9 cellular contexts compared by ENCODE assay signal in genomic region chr2:241063587-241063986, GRCh38. TPM values are rescaled to one million over a fixed set of nuclear protein-coding genes. Genes with fewer than 3 reads are reported as not detected.
DNase-seq lines count a peak whose midpoint lies in the region; ATAC-seq and TF ChIP-seq lines count a peak whose summit lies in the region.
"Had no signal": no experiment of that assay in that cellular context is flagged by ENCODE, and none has a peak within 500 bp of the region (broad histone marks: within the 10 kb centered on the region; RNA-seq: fewer than 3 reads in every experiment).

No MANE protein-coding gene starts in this region.

- H3K79me2 ChIP-seq in PC-9 (ENCODE audit: low read depth): no peaks in the 10 kb centered on the region

- H3K27ac ChIP-seq in PC-9 (no peak overlapping the region), left ventricle myocardium inferior (replicated peaks) (no peak overlapping the region), gastrocnemius medialis (no peak overlapping the region)
- H3K27ac ChIP-seq: gastroesophageal sphincter had no signal

- CTCF ChIA-PET in GM10248 (lab: Yijun Ruan, JAX) (no interaction called here), PC-9 (lab: Charles Lee) (interaction anchor here (0.7 to 1.2 kb wide), 3 partner anchors 15 to 80 kb away, joined by 6 to 9 read pairs (median 7); no protein-coding TSS in a partner anchor)

- no peak for DNase-seq in GM10248 (ENCODE audit: extremely low spot score)
- no peak for DNase-seq in PC-9
- no peak for DNase-seq in left ventricle myocardium inferior
- no peak for DNase-seq in progenitor cell of endocrine pancreas (ENCODE audit: low spot score, unreplicated experiment)
- DNase-seq in gastrocnemius medialis: no peak
- no peak for DNase-seq in UCSD-AML1 (lab: John Stamatoyannopoulos, UW; ENCODE audit: unreplicated experiment)

- no peak for TF ChIP-seq POLR2A in gastrocnemius medialis (IDR thresholded peaks at IDR 0.05)

- no TSS peak for BruUV-seq in PC-9 (replicated peaks; lab: Mats Ljungman, UMichigan)

- no peaks in the 10 kb centered on the region for H3K36me3 Mint-ChIP-seq in progenitor cell of endocrine pancreas (ENCODE audit: insufficient read depth)

- no peaks in the 10 kb centered on the region for H3K9me2 ChIP-seq in PC-9 (ENCODE audit: insufficient read depth)

- H3K4me1 Mint-ChIP-seq in progenitor cell of endocrine pancreas (ENCODE audit: low read depth): no peaks in the 10 kb centered on the region

- H3K4me3 Mint-ChIP-seq in progenitor cell of endocrine pancreas (ENCODE audit: low read depth): peak overlapping the region; percentile 52

- H2AFZ ChIP-seq in PC-9: peak overlapping the region; percentile 53; the same call in 1 of the 2 replicates

- no peaks in the 10 kb centered on the region for H4K20me1 ChIP-seq in PC-9 (ENCODE audit: insufficient read depth)

- peak overlapping the region; percentile 74 for H3K4me2 ChIP-seq in PC-9

- H3K9me3 Mint-ChIP-seq in progenitor cell of endocrine pancreas (ENCODE audit: low read depth): no peaks in the 10 kb centered on the region
- H3K9me3 Mint-ChIP-seq: activated CD4-positive, alpha-beta T cell treated with anti-CD3 and anti-CD28 coated beads, Interleukin-2, amount 10 ng/mL, durations not matched to agents 24 days and 14 days had no signal

- H3K4me1 ChIP-seq in PC-9 (replicated peaks; ENCODE audit: insufficient read depth) (peaks cover 7% of the 10 kb centered on the region), left ventricle myocardium inferior (peaks cover 11% of the 10 kb centered on the region), gastrocnemius medialis (no peaks in the 10 kb centered on the region)

- H3K36me3 ChIP-seq in PC-9 (ENCODE audit: low read depth): no peaks in the 10 kb centered on the region
- peaks cover 14% of the 10 kb centered on the region for H3K36me3 ChIP-seq in left ventricle myocardium inferior
- H3K36me3 ChIP-seq in gastrocnemius medialis: peaks cover 0 to 32% of the 10 kb centered on the region in 2 donors

- intact Hi-C loops in PC-9 (cut with micrococcal nuclease; ENCODE audit: unreplicated experiment) (loop anchor here (1.0 to 5.0 kb wide), 2 partner anchors 66 to 212 kb away; partner anchors contain the start of gene SNED1), left ventricle myocardium inferior (cut with micrococcal nuclease) (no loop called here), gastrocnemius medialis (cut with DNase I; ENCODE audit: low total_unique reads) (no loop called here)

- H3K27ac Mint-ChIP-seq in progenitor cell of endocrine pancreas: no peak overlapping the region
- H3K27ac Mint-ChIP-seq: activated CD4-positive, alpha-beta T cell treated with anti-CD3 and anti-CD28 coated beads, Interleukin-2, amount 10 ng/mL, durations not matched to agents 24 days and 14 days had no signal

- H3F3A ChIP-seq in PC-9 (ENCODE audit: insufficient read depth, low read depth): peaks cover 11% of the 10 kb centered on the region; the same call in 1 of the 2 replicates

- in situ Hi-C loops in gastrocnemius medialis (cut with MboI; ENCODE audit: low sequenced_read_pairs in 4 of 4): no loop called here

- peaks cover 13% of the 10 kb centered on the region for H3K27me3 Mint-ChIP-seq in progenitor cell of endocrine pancreas
- H3K27me3 Mint-ChIP-seq: activated CD4-positive, alpha-beta T cell treated with anti-CD3 and anti-CD28 coated beads, Interleukin-2, amount 10 ng/mL, durations not matched to agents 24 days and 14 days had no signal

- POLR2A ChIA-PET in GM10248 (lab: Yijun Ruan, JAX): interaction anchor here (0.6 kb wide), 1 partner anchor 529 kb away, joined by 4 read pairs; no protein-coding TSS in a partner anchor
- POLR2A ChIA-PET in PC-9 (lab: Charles Lee; ENCODE audit: unreplicated experiment): interaction anchor here (0.7 kb wide), 1 partner anchor 15 kb away, joined by 17 read pairs; no protein-coding TSS in a partner anchor

- H3K4me3 ChIP-seq in PC-9 (peak overlapping the region; percentile 32; the same call in 1 of the 2 replicates), left ventricle myocardium inferior (peak overlapping the region; percentile 38), gastrocnemius medialis (no peak overlapping the region)
- H3K4me3 ChIP-seq: gastroesophageal sphincter had no signal

- TF ChIP-seq CTCF in GM10248 (IDR thresholded peaks at IDR 0.05; ENCODE audit: control extremely low read depth, extremely low read depth, low read depth, missing control alignments) (peak; percentile 26), PC-9 (conservative IDR thresholded peaks at IDR 0.05) (no peak), left ventricle myocardium inferior (IDR thresholded peaks at IDR 0.05; ENCODE audit: borderline replicate concordance) (no peak), progenitor cell of endocrine pancreas (IDR thresholded peaks at IDR 0.05; ENCODE audit: unreplicated experiment) (peak; percentile 9), gastrocnemius medialis (IDR thresholded peaks at IDR 0.05 in 4 of 5, conservative IDR thresholded peaks at IDR 0.05 in 1 of 5) (no peak)

- ATAC-seq in gastrocnemius medialis (no peak), HG03139 (IDR thresholded peaks at IDR 0.05; ENCODE audit: unreplicated experiment) (no peak)
- ATAC-seq: gastroesophageal sphincter had no signal

- peaks cover 20% of the 10 kb centered on the region for H3K27me3 ChIP-seq in PC-9 (ENCODE audit: insufficient read depth, low read depth)
- peaks cover 8% of the 10 kb centered on the region for H3K27me3 ChIP-seq in left ventricle myocardium inferior (ENCODE audit: low read depth)
- H3K27me3 ChIP-seq in gastrocnemius medialis: no peaks in the 10 kb centered on the region

- H3K9me3 ChIP-seq in PC-9 (ENCODE audit: insufficient read depth, low read depth) (no peaks in the 10 kb centered on the region), left ventricle myocardium inferior (replicated peaks) (no peaks in the 10 kb centered on the region), gastrocnemius medialis (no peaks in the 10 kb centered on the region)
- H3K9me3 ChIP-seq: gastroesophageal sphincter had no signal

RNA-seq across cellular contexts. Expression of gene MTERF4, which starts 38.5 kb away (rescaled TPM):
- total RNA-seq in PC-9 (2021) (38.6 and 42.8 TPM in 2 replicates), left ventricle myocardium inferior (19.5 TPM), progenitor cell of endocrine pancreas (57.2 and 63.0 TPM in 2 replicates), gastrocnemius medialis (10 to 100 TPM; 21.8 to 49.3 (median 37.0) TPM)

Comparison
In these comparisons a context has a peak if more than half of its experiments do, and no peak if none do; other contexts are left out.
1. CTCF ChIP-seq: peak in GM10248 (single experiment) and progenitor cell of endocrine pancreas (single experiment); none in PC-9 (single experiment), left ventricle myocardium inferior (single experiment) and gastrocnemius medialis (0 of 5).
2. H3K4me3 ChIP-seq: peak in PC-9 (single experiment) and left ventricle myocardium inferior (single experiment); none in gastrocnemius medialis (0 of 4).